In genomic region chr2:10982931-10983701, GRCh38 we compare ENCODE assay signal across 15 cellular contexts.
DNase-seq lines count a peak whose midpoint lies in the region; ATAC-seq and TF ChIP-seq lines count a peak whose summit lies in the region.
"Had no signal": no experiment of that assay in that cellular context is flagged by ENCODE, and none has a peak within 500 bp of the region (broad histone marks: within the 10 kb centered on the region; RNA-seq: fewer than 3 reads in every experiment).

No MANE protein-coding gene starts in this region.

- ATAC-seq in body of pancreas (peak; percentile 22), left ventricle myocardium superior (peak; percentile 80)
- ATAC-seq: gastrocnemius medialis had no signal

- peak; percentile 2 for DNase-seq in EH (ENCODE audit: low read depth)
- peak in 1 of 4 donors; percentile 10 for DNase-seq in body of pancreas
- DNase-seq in left ventricle myocardium superior, result peak; percentile 79
- peak; percentile 44 for DNase-seq in posterior vena cava (ENCODE audit: low spot score)
- DNase-seq in GM20000 (ENCODE audit: low spot score), result no peak
- no peak for DNase-seq in SIG-M5 treated with dmso at 0.1 percent for 504 hours (lab: John Stamatoyannopoulos, UW; ENCODE audit: unreplicated experiment)
- no peak for DNase-seq in inferior parietal cortex (ENCODE audit: extremely low spot score)
- no peak for DNase-seq in activated CD8-positive, alpha-beta memory T cell treated with anti-CD3 and anti-CD28 coated beads, Interleukin-2, amount 50 U/mL, for 4 hours
- DNase-seq: activated CD4-positive, CD25-positive, alpha-beta regulatory T cell; activated T-cell treated with anti-CD3 and anti-CD28 coated beads for 4 hours; DND-41; gastrocnemius medialis; kidney glomerular epithelial cell; stimulated activated CD4-positive, alpha-beta T cell treated with anti-CD3 and anti-CD28 coated beads, Interleukin-15, amount 100 ng/mL, for 24 hours had no signal

- H3K27ac ChIP-seq in body of pancreas, result no peak overlapping the region
- H3K27ac ChIP-seq: gastrocnemius medialis had no signal

- H3K27me3 ChIP-seq in body of pancreas, result no peaks in the 10 kb centered on the region
- H3K27me3 ChIP-seq: adrenal gland had no signal

- TF ChIP-seq CTCF in body of pancreas (IDR thresholded peaks at IDR 0.05), result no peak
- TF ChIP-seq CTCF in GM20000 (IDR thresholded peaks at IDR 0.05; ENCODE audit: extremely low read depth, missing control alignments), result no peak

- H3K36me3 ChIP-seq in body of pancreas (replicated peaks in 1 of 2; ENCODE audit: insufficient read depth in 1 of 2, low read depth in 2 of 2), result no peaks in the 10 kb centered on the region
- H3K36me3 ChIP-seq: adrenal gland, gastrocnemius medialis had no signal

- WGBS in body of pancreas, 2 donors, result 82 to 88% methylated on average over 23 to 25 of the region's 25 CpGs

- no peak for TF ChIP-seq POLR2A in body of pancreas (IDR thresholded peaks at IDR 0.05)

- H3K4me3 ChIP-seq in body of pancreas, result no peak overlapping the region
- H3K4me3 ChIP-seq: adrenal gland, gastrocnemius medialis had no signal

- no peaks in the 10 kb centered on the region for H3K9me3 ChIP-seq in body of pancreas
- H3K9me3 ChIP-seq: adrenal gland, gastrocnemius medialis had no signal

- intact Hi-C loops in body of pancreas (cut with DNase I) (no loop called here), left ventricle myocardium superior (cut with micrococcal nuclease) (no loop called here), posterior vena cava (cut with DNase I) (no loop called here)

- H3K4me1 ChIP-seq in body of pancreas, result peaks cover 9% of the 10 kb centered on the region
- H3K4me1 ChIP-seq: adrenal gland, gastrocnemius medialis had no signal

Comparison
In these comparisons a context has a peak if more than half of its experiments do, and no peak if none do; other contexts are left out.
1. DNase-seq: peak in EH (single experiment), left ventricle myocardium superior (single experiment) and posterior vena cava (single experiment); none in GM20000 (single experiment), SIG-M5 treated with dmso at 0.1 percent for 504 hours (single experiment), inferior parietal cortex (single experiment) and activated CD8-positive, alpha-beta memory T cell treated with anti-CD3 and anti-CD28 coated beads, Interleukin-2, amount 50 U/mL, for 4 hours (single experiment).